In the genomic region with DNA sequence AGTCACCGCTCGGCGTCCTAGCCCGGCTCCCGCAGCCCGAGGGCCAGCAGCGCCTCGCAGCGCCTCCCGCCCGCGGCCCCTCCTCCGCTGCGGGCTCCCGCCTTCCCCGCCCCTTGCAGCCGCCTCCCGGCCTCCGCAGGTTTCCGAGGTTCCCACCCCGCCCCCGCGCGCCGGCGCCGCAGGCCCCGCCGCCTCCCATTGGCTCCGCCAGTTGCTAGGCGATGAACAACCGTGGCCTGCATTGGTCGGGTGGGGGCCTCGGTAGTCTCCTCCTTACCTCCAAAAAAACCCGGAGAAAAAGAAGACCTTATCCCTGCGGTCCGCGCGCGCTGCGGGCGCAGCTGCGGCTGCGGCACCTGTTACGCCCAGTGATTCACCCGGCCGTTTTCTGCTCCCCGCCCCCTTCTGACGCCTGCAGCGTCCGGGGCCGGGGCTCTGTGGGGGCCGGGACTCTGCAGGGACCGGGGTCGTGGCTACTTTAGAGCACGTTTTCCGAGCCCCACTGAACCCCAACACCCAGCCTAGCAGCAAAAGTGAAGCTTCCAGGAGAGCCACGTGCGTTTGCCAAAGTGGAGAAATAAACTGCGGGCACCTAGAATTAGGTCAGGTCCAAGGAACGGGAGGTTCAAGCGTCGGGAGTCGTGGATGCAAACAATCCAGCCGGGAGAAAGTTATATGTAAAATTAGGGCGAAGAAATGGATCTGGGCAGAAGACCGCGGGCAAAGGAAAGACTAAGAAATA, we compare ENCODE assay signal across 8 cellular contexts. TPM values are rescaled to one million over a fixed set of nuclear protein-coding genes. Genes with fewer than 3 reads are reported as not detected.
DNase-seq lines count a peak whose midpoint lies in the region; ATAC-seq, FAIRE-seq and TF ChIP-seq lines count a peak whose summit lies in the region.

A gene with protein sequence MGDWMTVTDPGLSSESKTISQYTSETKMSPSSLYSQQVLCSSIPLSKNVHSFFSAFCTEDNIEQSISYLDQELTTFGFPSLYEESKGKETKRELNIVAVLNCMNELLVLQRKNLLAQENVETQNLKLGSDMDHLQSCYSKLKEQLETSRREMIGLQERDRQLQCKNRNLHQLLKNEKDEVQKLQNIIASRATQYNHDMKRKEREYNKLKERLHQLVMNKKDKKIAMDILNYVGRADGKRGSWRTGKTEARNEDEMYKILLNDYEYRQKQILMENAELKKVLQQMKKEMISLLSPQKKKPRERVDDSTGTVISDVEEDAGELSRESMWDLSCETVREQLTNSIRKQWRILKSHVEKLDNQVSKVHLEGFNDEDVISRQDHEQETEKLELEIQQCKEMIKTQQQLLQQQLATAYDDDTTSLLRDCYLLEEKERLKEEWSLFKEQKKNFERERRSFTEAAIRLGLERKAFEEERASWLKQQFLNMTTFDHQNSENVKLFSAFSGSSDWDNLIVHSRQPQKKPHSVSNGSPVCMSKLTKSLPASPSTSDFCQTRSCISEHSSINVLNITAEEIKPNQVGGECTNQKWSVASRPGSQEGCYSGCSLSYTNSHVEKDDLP (minus strand): TSS at position 65 of the 742 bp plus-strand sequence. CDS start 19,242 bp downstream, outside the sequence.

- H3K27ac ChIP-seq in ascending aorta (peak within 1 kb of the TSS; percentile 70 to 80), right cardiac atrium (ENCODE audit: low read length) (peak within 1 kb of the TSS; percentile 49), psoas muscle (peak within 1 kb of the TSS; percentile 75)

- peak within 1 kb of the TSS; percentile 70 to 93 for H3K4me3 ChIP-seq in ascending aorta
- H3K4me3 ChIP-seq in right cardiac atrium (ENCODE audit: low read length): peak within 1 kb of the TSS; percentile 80
- peak within 1 kb of the TSS; percentile 89 for H3K4me3 ChIP-seq in psoas muscle

- H3K4me1 ChIP-seq in ascending aorta: peaks cover 0 to 13% of the 10 kb centered on the region in 2 donors
- no peaks in the 10 kb centered on the region for H3K4me1 ChIP-seq in right cardiac atrium (ENCODE audit: control insufficient read depth, insufficient read depth, low read length)
- no peaks in the 10 kb centered on the region for H3K4me1 ChIP-seq in psoas muscle

- H3K27me3 ChIP-seq in ascending aorta: no peaks in the 10 kb centered on the region
- H3K27me3 ChIP-seq in right cardiac atrium (ENCODE audit: control insufficient read depth, insufficient read depth): no peaks in the 10 kb centered on the region
- H3K27me3 ChIP-seq in psoas muscle (ENCODE audit: insufficient read depth in 3 of 3, low read length in 2 of 3): no peaks in the 10 kb centered on the region

- TF ChIP-seq CTCF in ascending aorta (IDR thresholded peaks at IDR 0.05) (no peak), psoas muscle (IDR thresholded peaks at IDR 0.05) (no peak)

- H3K9me3 ChIP-seq in ascending aorta (no peaks in the 10 kb centered on the region), right cardiac atrium (ENCODE audit: control insufficient read depth, low read length) (no peaks in the 10 kb centered on the region), psoas muscle (no peaks in the 10 kb centered on the region)

- ATAC-seq in GM18505 (IDR thresholded peaks at IDR 0.05; ENCODE audit: unreplicated experiment) (peak; percentile 94), HG02970 (IDR thresholded peaks at IDR 0.05; ENCODE audit: low FRiP score, unreplicated experiment) (peak; percentile 97), right cardiac atrium (peak; percentile 99 to 100), psoas muscle (peak; percentile 98)

- DNase-seq in NCI-H187 treated with DMSO at 0.1 percent for 48 hours (lab: John Stamatoyannopoulos, UW): peak; percentile 75
- DNase-seq in T-helper 2 cell: peak; percentile 97 to 100 (median 99)
- DNase-seq in ascending aorta (ENCODE audit: low spot score in 2 of 2): peak; percentile 93 to 98
- peak; percentile 97 to 100 (median 99) for DNase-seq in right cardiac atrium
- DNase-seq in psoas muscle: peak; percentile 98 to 99
- DNase-seq in urothelium cell line (ENCODE audit: low spot score): peak; percentile 98

- under 1% methylated on average over 68 of the region's 68 CpGs for WGBS in right cardiac atrium
- 0 to 1% (median 1%) methylated on average over 46 to 68 of the region's 68 CpGs for WGBS in psoas muscle, 3 donors

- H3K36me3 ChIP-seq in ascending aorta: no peaks in the 10 kb centered on the region
- no peaks in the 10 kb centered on the region for H3K36me3 ChIP-seq in psoas muscle (ENCODE audit: insufficient read depth in 1 of 2, low read depth in 1 of 2)

- peak; percentile 57 for TF ChIP-seq POLR2A in GM18505 (IDR thresholded peaks at IDR 0.05; ENCODE audit: borderline replicate concordance, extremely low read depth, insufficient read depth, insufficient read length)

- intact Hi-C loops in ascending aorta (cut with DNase I) (loop anchor here (1.0 to 5.0 kb wide), 4 partner anchors 8 to 184 kb away; a partner anchor contains a TSS), right cardiac atrium (cut with DNase I) (no loop called here), psoas muscle (cut with DNase I) (no loop called here)

- FAIRE-seq in urothelium cell line (lab: Jason Lieb, UNC): no peak

RNA-seq across cellular contexts. Expression of the gene that starts here (rescaled TPM):
- total RNA-seq in ascending aorta: 2.3 TPM
- 10 to 100 TPM; 18.4 to 28.6 (median 22.8) TPM for total RNA-seq in right cardiac atrium
- polyA plus RNA-seq in right cardiac atrium: 7.7 TPM
- total RNA-seq in psoas muscle: 1 to 10 TPM; 4.4 to 8.6 (median 7.9) TPM
- 10 to 100 TPM in 1 of 3 donors, 1 to 10 TPM in 2; 2.2 to 12.8 (median 2.6) TPM for polyA plus RNA-seq in psoas muscle

Comparison
In these comparisons a context has a peak if more than half of its experiments do, and no peak if none do; other contexts are left out.
1. Peak in every context shown above with its lines: DNase-seq, ATAC-seq, H3K4me3 ChIP-seq and H3K27ac ChIP-seq.